ENCODE assay signal across 10 cellular contexts in the genomic region with DNA sequence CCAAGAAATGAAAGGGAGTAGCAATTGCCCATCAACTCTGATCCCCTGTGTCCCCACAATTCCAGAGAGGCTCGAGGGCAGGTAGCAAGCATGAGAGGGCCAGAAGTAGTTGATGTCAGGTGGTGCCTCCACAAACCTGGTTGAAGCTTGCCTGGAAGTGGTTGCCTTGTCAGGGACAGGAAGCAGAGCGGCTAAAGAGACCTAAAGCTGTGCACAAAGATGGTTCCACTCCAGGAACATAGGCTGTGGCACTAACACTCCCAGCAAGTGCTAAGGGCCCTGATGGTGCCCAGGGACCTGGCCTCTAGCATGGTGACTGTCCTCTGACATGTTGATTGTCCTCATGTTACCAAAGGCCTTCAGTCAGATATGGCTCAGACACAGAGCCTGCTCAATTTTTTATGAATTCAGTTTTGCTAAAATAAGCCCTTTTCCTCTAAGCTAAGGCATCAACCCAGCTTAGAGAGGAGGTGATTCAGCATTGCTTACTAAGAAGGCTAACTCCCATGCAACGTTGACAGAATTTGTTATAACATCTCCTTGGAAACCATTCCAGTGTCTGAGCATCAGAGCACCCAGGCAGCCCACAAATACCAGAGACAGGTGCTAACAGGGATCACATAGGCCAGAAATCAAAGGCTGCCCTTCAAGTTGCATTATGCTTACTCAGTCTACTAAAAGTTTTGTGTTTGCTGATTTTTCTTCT.
DNase-seq lines count a peak whose midpoint lies in the region; ATAC-seq, FAIRE-seq and TF ChIP-seq lines count a peak whose summit lies in the region.
"Had no signal": no experiment of that assay in that cellular context is flagged by ENCODE, and none has a peak within 500 bp of the region (broad histone marks: within the 10 kb centered on the region; RNA-seq: fewer than 3 reads in every experiment).

No MANE protein-coding gene starts in this region.

- in situ Hi-C loops in ACHN (cut with HindIII; ENCODE audit: low pct_ligation_motif_present, low pct_unique_long_range_greater_than_20kb, low sequenced_read_pairs): no loop called here

- H3K27ac ChIP-seq in DND-41 (ENCODE audit: low read length): no peak overlapping the region
- H3K27ac ChIP-seq: heart right ventricle, prostate gland had no signal

- no peaks in the 10 kb centered on the region for H3K27me3 ChIP-seq in DND-41 (ENCODE audit: insufficient read depth, low read length, poor library complexity)

- POLR2A ChIA-PET in activated CD8-positive, alpha-beta T cell treated with anti-CD3 and anti-CD28 coated beads for 36 hours (lab: Charles Lee): no interaction called here

- peak; percentile 90 for FAIRE-seq in islet of Langerhans (lab: Jason Lieb, UNC)

- intact Hi-C loops in activated CD8-positive, alpha-beta T cell treated with anti-CD3 and anti-CD28 coated beads for 36 hours (cut with micrococcal nuclease): no loop called here

- CTCF ChIA-PET in activated CD8-positive, alpha-beta T cell treated with anti-CD3 and anti-CD28 coated beads for 36 hours (lab: Charles Lee): no interaction called here

- H3K4me1 Mint-ChIP-seq in activated CD8-positive, alpha-beta T cell treated with anti-CD3 and anti-CD28 coated beads for 36 hours (ENCODE audit: low read depth): peaks cover 21% of the 10 kb centered on the region
- H3K4me1 Mint-ChIP-seq in stimulated activated effector memory CD8-positive, alpha-beta T cell treated with anti-CD3 and anti-CD28 coated beads, Interleukin-12 subunit alpha, Interleukin-12 subunit beta, amount 100 ng/mL, for 72 hours: peaks cover 12% of the 10 kb centered on the region

- ATAC-seq in DND-41 (ENCODE audit: insufficient read depth, low read depth) (no peak), HG02870 (IDR thresholded peaks at IDR 0.05; ENCODE audit: unreplicated experiment) (no peak), HG03280 (IDR thresholded peaks at IDR 0.05; ENCODE audit: unreplicated experiment) (no peak)
- peak; percentile 48 for ATAC-seq in activated CD8-positive, alpha-beta T cell treated with anti-CD3 and anti-CD28 coated beads for 36 hours
- ATAC-seq in stimulated activated effector memory CD8-positive, alpha-beta T cell treated with anti-CD3 and anti-CD28 coated beads, Interleukin-12 subunit alpha, Interleukin-12 subunit beta, amount 100 ng/mL, for 72 hours: no peak

- H3K36me3 Mint-ChIP-seq in activated CD8-positive, alpha-beta T cell treated with anti-CD3 and anti-CD28 coated beads for 36 hours (ENCODE audit: low read depth): no peaks in the 10 kb centered on the region
- no peaks in the 10 kb centered on the region for H3K36me3 Mint-ChIP-seq in stimulated activated effector memory CD8-positive, alpha-beta T cell treated with anti-CD3 and anti-CD28 coated beads, Interleukin-12 subunit alpha, Interleukin-12 subunit beta, amount 100 ng/mL, for 72 hours

- H3K9me3 ChIP-seq in DND-41 (ENCODE audit: insufficient read depth, low read length, severe bottlenecking): no peaks in the 10 kb centered on the region
- H3K9me3 ChIP-seq: heart right ventricle, prostate gland had no signal

- no peaks in the 10 kb centered on the region for H3K79me2 ChIP-seq in DND-41 (ENCODE audit: insufficient read depth, low read length)

- peaks cover 19% of the 10 kb centered on the region for H3K4me1 ChIP-seq in DND-41 (ENCODE audit: insufficient read depth, low read length)
- H3K4me1 ChIP-seq: prostate gland had no signal

- no peak overlapping the region for H3K9ac ChIP-seq in DND-41 (ENCODE audit: low read depth, low read length)

- no peaks in the 10 kb centered on the region for H4K20me1 ChIP-seq in DND-41 (ENCODE audit: insufficient read depth, low read length)

- H2AFZ ChIP-seq in DND-41 (ENCODE audit: low read depth, low read length): no peak overlapping the region

- DNase-seq in ACHN (peak; percentile 89), DND-41 (peak; percentile 9), 8988T (no peak)
- DNase-seq in activated CD8-positive, alpha-beta T cell treated with anti-CD3 and anti-CD28 coated beads for 36 hours: peak; percentile 5
- no peak for DNase-seq in stimulated activated effector memory CD8-positive, alpha-beta T cell treated with anti-CD3 and anti-CD28 coated beads, Interleukin-12 subunit alpha, Interleukin-12 subunit beta, amount 100 ng/mL, for 72 hours (ENCODE audit: low spot score in 2 of 2)
- DNase-seq: heart right ventricle had no signal

- no peak overlapping the region for H3K4me2 ChIP-seq in DND-41 (ENCODE audit: insufficient read depth, low read length)

- TF ChIP-seq CTCF in DND-41 (IDR thresholded peaks at IDR 0.05; ENCODE audit: borderline replicate concordance, extremely low read depth, low read length, poor library complexity, severe bottlenecking): no peak
- no peak for TF ChIP-seq CTCF in activated CD8-positive, alpha-beta T cell treated with anti-CD3 and anti-CD28 coated beads for 36 hours (IDR thresholded peaks at IDR 0.05)

- no peaks in the 10 kb centered on the region for H3K36me3 ChIP-seq in DND-41 (ENCODE audit: insufficient read depth, low read length)
- H3K36me3 ChIP-seq: heart right ventricle, prostate gland had no signal

- H3K9me3 Mint-ChIP-seq in activated CD8-positive, alpha-beta T cell treated with anti-CD3 and anti-CD28 coated beads for 36 hours: no peaks in the 10 kb centered on the region
- H3K9me3 Mint-ChIP-seq in stimulated activated effector memory CD8-positive, alpha-beta T cell treated with anti-CD3 and anti-CD28 coated beads, Interleukin-12 subunit alpha, Interleukin-12 subunit beta, amount 100 ng/mL, for 72 hours: no peaks in the 10 kb centered on the region

- H3K4me3 ChIP-seq in DND-41 (ENCODE audit: low read depth in 1 of 2, low read length in 2 of 2): no peak overlapping the region
- H3K4me3 ChIP-seq: heart right ventricle, prostate gland had no signal

- H3K27ac Mint-ChIP-seq in activated CD8-positive, alpha-beta T cell treated with anti-CD3 and anti-CD28 coated beads for 36 hours: no peak overlapping the region
- no peak overlapping the region for H3K27ac Mint-ChIP-seq in stimulated activated effector memory CD8-positive, alpha-beta T cell treated with anti-CD3 and anti-CD28 coated beads, Interleukin-12 subunit alpha, Interleukin-12 subunit beta, amount 100 ng/mL, for 72 hours

- no peaks in the 10 kb centered on the region for H3K27me3 Mint-ChIP-seq in activated CD8-positive, alpha-beta T cell treated with anti-CD3 and anti-CD28 coated beads for 36 hours

- H3K4me3 Mint-ChIP-seq in activated CD8-positive, alpha-beta T cell treated with anti-CD3 and anti-CD28 coated beads for 36 hours: no peak overlapping the region
- H3K4me3 Mint-ChIP-seq in stimulated activated effector memory CD8-positive, alpha-beta T cell treated with anti-CD3 and anti-CD28 coated beads, Interleukin-12 subunit alpha, Interleukin-12 subunit beta, amount 100 ng/mL, for 72 hours: no peak overlapping the region

Comparison
In these comparisons a context has a peak if more than half of its experiments do, and no peak if none do; other contexts are left out.
1. DNase-seq: peak in ACHN (single experiment), DND-41 (single experiment) and activated CD8-positive, alpha-beta T cell treated with anti-CD3 and anti-CD28 coated beads for 36 hours (single experiment); none in stimulated activated effector memory CD8-positive, alpha-beta T cell treated with anti-CD3 and anti-CD28 coated beads, Interleukin-12 subunit alpha, Interleukin-12 subunit beta, amount 100 ng/mL, for 72 hours (0 of 2) and 8988T (single experiment).